10 cellular contexts compared by ENCODE assay signal in the genomic region with DNA sequence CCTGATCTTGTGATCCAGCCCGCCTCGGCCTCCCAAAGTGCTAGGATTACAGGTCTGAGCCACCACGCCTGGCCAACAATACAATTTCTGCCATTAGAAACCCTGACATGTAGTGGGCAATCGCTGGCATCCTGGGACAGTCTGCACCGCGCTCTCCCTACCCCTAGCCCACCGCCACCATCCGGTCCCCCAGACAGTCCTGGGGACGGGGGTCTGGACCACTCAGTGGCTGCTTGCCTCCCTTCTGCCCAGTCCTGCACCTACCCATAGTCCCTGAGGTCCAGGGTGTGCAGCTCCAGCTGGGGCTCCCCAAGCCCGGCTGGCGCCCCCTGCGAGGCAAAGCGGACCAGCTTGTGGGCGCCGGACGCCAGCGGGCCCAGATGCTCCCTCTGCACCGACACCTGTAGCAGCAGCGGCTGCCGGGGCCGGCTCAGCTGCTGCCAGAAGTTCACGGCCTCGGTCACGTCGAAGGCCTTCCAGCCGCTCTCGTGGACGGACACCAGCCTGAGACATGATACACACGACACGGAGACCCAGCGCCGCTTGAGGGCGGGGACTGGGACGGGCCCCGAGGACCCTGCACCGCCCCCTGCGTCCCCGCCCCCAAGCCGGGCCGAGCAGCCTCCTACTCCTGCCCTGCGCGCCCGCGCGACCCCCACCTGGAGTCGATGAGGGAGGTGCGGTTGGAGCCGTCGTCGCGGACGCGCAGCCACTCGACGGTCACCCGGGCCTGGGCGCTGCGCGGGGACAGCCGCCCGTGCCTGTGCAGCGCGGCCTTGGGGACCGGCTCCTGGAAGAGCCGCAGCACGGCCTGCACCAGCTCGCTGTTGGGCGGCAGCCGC. TPM values are rescaled to one million over a fixed set of nuclear protein-coding genes. Genes with fewer than 3 reads are reported as not detected.
DNase-seq lines count a peak whose midpoint lies in the region; ATAC-seq and TF ChIP-seq lines count a peak whose summit lies in the region.
"Not testable (repeated sequence)": the region's sequence is repeated elsewhere in the genome, so short reads cannot be mapped to it uniquely, and the experiment has no call there.
"Had no signal": no experiment of that assay in that cellular context is flagged by ENCODE, and none has a peak within 500 bp of the region (broad histone marks: within the 10 kb centered on the region; RNA-seq: fewer than 3 reads in every experiment).

No MANE protein-coding gene starts in this region.

- not testable (repeated sequence) for H3K36me3 ChIP-seq in GM23338 (ENCODE audit: insufficient read depth); iPS-15b (ENCODE audit: control insufficient read depth, insufficient read depth, low read length); neural progenitor cell; smooth muscle cell (ENCODE audit: low read depth)

- not testable (repeated sequence) for H3K9me2 ChIP-seq in GM23338 (ENCODE audit: insufficient read depth)

- not testable (repeated sequence) for H3K9me3 ChIP-seq in iPS-15b (ENCODE audit: control insufficient read depth, insufficient read depth, low read length); neural progenitor cell (ENCODE audit: low read depth); smooth muscle cell (replicated peaks; ENCODE audit: low read depth)

- TF ChIP-seq CTCF in GM23338 (conservative IDR thresholded peaks at IDR 0.05; ENCODE audit: low read depth in 2 of 2): peak in 1 of 2 experiments; percentile 30; a peak in 1 of 4 replicates
- TF ChIP-seq CTCF in neural progenitor cell (IDR thresholded peaks at IDR 0.05); smooth muscle cell (IDR thresholded peaks at IDR 0.05; ENCODE audit: borderline replicate concordance, insufficient read depth, poor library complexity, severe bottlenecking): not testable (repeated sequence)

- H3K4me2 ChIP-seq in GM23338 (peak overlapping the region; percentile 83), neural progenitor cell (peak overlapping the region; percentile 57), smooth muscle cell (peak overlapping the region; percentile 57)

- H3K4me1 Mint-ChIP-seq in GM23338: peaks cover 34% of the 10 kb centered on the region
- H3K4me1 Mint-ChIP-seq in activated CD8-positive, alpha-beta T cell treated with anti-CD3 and anti-CD28 coated beads, Interleukin-2, amount 10 ng/mL, durations not matched to agents 7 days and 5 days (ENCODE audit: low read depth): not testable (repeated sequence)
- H3K4me1 Mint-ChIP-seq in neural progenitor cell: peaks cover 19% of the 10 kb centered on the region

- not testable (repeated sequence) for H3K27me3 ChIP-seq in GM23338 (ENCODE audit: insufficient read depth); iPS-15b (ENCODE audit: control insufficient read depth, insufficient read depth, low read length); smooth muscle cell (ENCODE audit: low read depth)
- peaks cover 19% of the 10 kb centered on the region for H3K27me3 ChIP-seq in neural progenitor cell

- H3K27ac ChIP-seq in GM23338 (ENCODE audit: low read depth); neural progenitor cell; smooth muscle cell (ENCODE audit: low read depth): not testable (repeated sequence)

- H3K9ac ChIP-seq in iPS-15b (ENCODE audit: low read depth, low read length); neural progenitor cell; smooth muscle cell (ENCODE audit: low read depth): not testable (repeated sequence)

- H3K9me3 Mint-ChIP-seq in GM23338; activated CD8-positive, alpha-beta T cell treated with anti-CD3 and anti-CD28 coated beads, Interleukin-2, amount 10 ng/mL, durations not matched to agents 7 days and 5 days (ENCODE audit: insufficient read depth); neural progenitor cell: not testable (repeated sequence)

- H3K36me3 Mint-ChIP-seq in GM23338 (ENCODE audit: low read depth); activated CD8-positive, alpha-beta T cell treated with anti-CD3 and anti-CD28 coated beads, Interleukin-2, amount 10 ng/mL, durations not matched to agents 7 days and 5 days (ENCODE audit: low read depth); neural progenitor cell: not testable (repeated sequence)

- H3K4me3 ChIP-seq in GM23338 (peak overlapping the region; percentile 59), iPS-15b (ENCODE audit: low read depth, low read length) (peak overlapping the region; percentile 52), neural progenitor cell (peak overlapping the region; percentile 5), smooth muscle cell (peak overlapping the region; percentile 13)

- POLR2A ChIA-PET in activated CD8-positive, alpha-beta T cell treated with anti-CD3 and anti-CD28 coated beads, Interleukin-2, amount 10 ng/mL, durations not matched to agents 7 days and 5 days (lab: Charles Lee): not testable (repeated sequence)

- H3K4me1 ChIP-seq in GM23338 (ENCODE audit: insufficient read depth) (peaks cover 28% of the 10 kb centered on the region), neural progenitor cell (peaks cover 14% of the 10 kb centered on the region)
- not testable (repeated sequence) for H3K4me1 ChIP-seq in iPS-15b (ENCODE audit: control insufficient read depth, insufficient read depth, low read length); smooth muscle cell (ENCODE audit: low read depth)

- not testable (repeated sequence) for H3K27ac Mint-ChIP-seq in GM23338; activated CD8-positive, alpha-beta T cell treated with anti-CD3 and anti-CD28 coated beads, Interleukin-2, amount 10 ng/mL, durations not matched to agents 7 days and 5 days; neural progenitor cell

- CTCF ChIA-PET in activated CD8-positive, alpha-beta T cell treated with anti-CD3 and anti-CD28 coated beads, Interleukin-2, amount 10 ng/mL, durations not matched to agents 7 days and 5 days (lab: Charles Lee): not testable (repeated sequence)

- peaks cover 20% of the 10 kb centered on the region for H3K27me3 Mint-ChIP-seq in GM23338 (ENCODE audit: insufficient read depth, low read depth, poor library complexity)
- H3K27me3 Mint-ChIP-seq in activated CD8-positive, alpha-beta T cell treated with anti-CD3 and anti-CD28 coated beads, Interleukin-2, amount 10 ng/mL, durations not matched to agents 7 days and 5 days (ENCODE audit: low read depth); neural progenitor cell (ENCODE audit: insufficient read depth, low read depth): not testable (repeated sequence)

- not testable (repeated sequence) for H3K79me2 ChIP-seq in GM23338 (replicated peaks; ENCODE audit: insufficient read depth); neural progenitor cell (ENCODE audit: low read depth); smooth muscle cell (ENCODE audit: low read depth)

- ATAC-seq in GM23338: peak; percentile 89
- peak; percentile 12 for ATAC-seq in activated CD8-positive, alpha-beta T cell treated with anti-CD3 and anti-CD28 coated beads, Interleukin-2, amount 10 ng/mL, durations not matched to agents 7 days and 5 days
- ATAC-seq in esophagus mucosa: peak; percentile 28
- peak; percentile 55 for ATAC-seq in left lobe of liver

- peak overlapping the region; percentile 66 for H3K4me3 Mint-ChIP-seq in GM23338
- H3K4me3 Mint-ChIP-seq in activated CD8-positive, alpha-beta T cell treated with anti-CD3 and anti-CD28 coated beads, Interleukin-2, amount 10 ng/mL, durations not matched to agents 7 days and 5 days; neural progenitor cell: not testable (repeated sequence)

- peak; percentile 80 for DNase-seq in GM23338 (ENCODE audit: low spot score)
- DNase-seq in activated CD8-positive, alpha-beta T cell treated with anti-CD3 and anti-CD28 coated beads, Interleukin-2, amount 10 ng/mL, durations not matched to agents 7 days and 5 days; left lobe of liver (ENCODE audit: low spot score); smooth muscle cell (lab: John Stamatoyannopoulos, UW; ENCODE audit: unreplicated experiment): not testable (repeated sequence)
- DNase-seq in neural progenitor cell (ENCODE audit: low spot score): peak; percentile 52

- 38% methylated on average over 25 of the region's 69 CpGs for WGBS in smooth muscle cell (ENCODE audit: low lambda C conversion rate)

- not testable (repeated sequence) for H4K20me1 ChIP-seq in GM23338 (replicated peaks; ENCODE audit: insufficient read depth); neural progenitor cell (ENCODE audit: low read depth); smooth muscle cell (ENCODE audit: low read depth)

- H2AFZ ChIP-seq in GM23338: peak overlapping the region; percentile 59
- not testable (repeated sequence) for H2AFZ ChIP-seq in neural progenitor cell (replicated peaks); smooth muscle cell (ENCODE audit: low read depth)

- peaks cover 18% of the 10 kb centered on the region; the same call in 1 of the 2 replicates for H3F3A ChIP-seq in GM23338 (replicated peaks; ENCODE audit: low read depth)
- not testable (repeated sequence) for H3F3A ChIP-seq in neural progenitor cell (ENCODE audit: low read depth); smooth muscle cell (ENCODE audit: low read depth)

RNA-seq across cellular contexts. Expression of gene LEFTY2, which starts 1.7 kb away (rescaled TPM):
- 12.4 and 16.9 TPM in 2 replicates for total RNA-seq in GM23338 (2014; rRNA removed; shearing (Covaris generic))
- polyA plus RNA-seq in GM23338 (2016; fragmentation: Nextera tagmentation; extraction: Ambion mirVana) (8.3 and 10.2 TPM in 2 replicates), smooth muscle cell (0.25 and 2.3 TPM in 2 replicates)
- total RNA-seq in activated CD8-positive, alpha-beta T cell treated with anti-CD3 and anti-CD28 coated beads, Interleukin-2, amount 10 ng/mL, durations not matched to agents 7 days and 5 days: not detected
- total RNA-seq in esophagus mucosa (not detected), left lobe of liver (not detected), neural progenitor cell (ENCODE audit: low replicate concordance) (not detected in 2 replicates), smooth muscle cell (0.09 and 0.36 TPM in 2 replicates)
- total RNA-seq: CD8-positive, alpha-beta memory T cell; PC-3 had no signal
- polyA plus RNA-seq: CD8-positive, alpha-beta memory T cell had no signal

RNA-seq across cellular contexts. Expression of gene PYCR2, which starts 15.3 kb away (rescaled TPM):
- 96.7 and 109 TPM in 2 replicates for total RNA-seq in GM23338 (2014; rRNA removed; shearing (Covaris generic))
- 89.1 and 95.1 TPM in 2 replicates for polyA plus RNA-seq in GM23338 (2016; fragmentation: Nextera tagmentation; extraction: Ambion mirVana)
- total RNA-seq in activated CD8-positive, alpha-beta T cell treated with anti-CD3 and anti-CD28 coated beads, Interleukin-2, amount 10 ng/mL, durations not matched to agents 7 days and 5 days: 100 to 1,000 TPM; 122 to 126 TPM
- total RNA-seq in esophagus mucosa: 25.7 TPM
- 26.9 TPM for total RNA-seq in left lobe of liver
- total RNA-seq in neural progenitor cell (ENCODE audit: low replicate concordance): 23.8 and 54.7 TPM in 2 replicates
- total RNA-seq in smooth muscle cell: 15.1 and 20.1 TPM in 2 replicates
- 40.5 and 44.3 TPM in 2 replicates for polyA plus RNA-seq in smooth muscle cell

RNA-seq across cellular contexts. Expression of gene LEFTY1, which starts 50.4 kb away (rescaled TPM):
- 65.4 and 67.1 TPM in 2 replicates for total RNA-seq in GM23338 (2014; rRNA removed; shearing (Covaris generic))
- polyA plus RNA-seq in GM23338 (2016; fragmentation: Nextera tagmentation; extraction: Ambion mirVana): 25.7 and 27.5 TPM in 2 replicates
- not detected for total RNA-seq in activated CD8-positive, alpha-beta T cell treated with anti-CD3 and anti-CD28 coated beads, Interleukin-2, amount 10 ng/mL, durations not matched to agents 7 days and 5 days
- not detected for total RNA-seq in esophagus mucosa
- 1.3 TPM for total RNA-seq in left lobe of liver
- total RNA-seq in neural progenitor cell (ENCODE audit: low replicate concordance): not detected in 2 replicates
- not detected in 2 replicates for total RNA-seq in smooth muscle cell
- polyA plus RNA-seq in smooth muscle cell: 0.46 TPM in 1 of 2 replicates, not detected in the other
- total RNA-seq: CD8-positive, alpha-beta memory T cell; PC-3 had no signal
- polyA plus RNA-seq: IgD-negative memory B cell had no signal

RNA-seq across cellular contexts. Expression of gene TMEM63A, which starts 57.1 kb away (rescaled TPM):
- 61.8 and 76.9 TPM in 2 replicates for total RNA-seq in GM23338 (2014; rRNA removed; shearing (Covaris generic))
- polyA plus RNA-seq in GM23338 (2016; fragmentation: Nextera tagmentation; extraction: Ambion mirVana) (24.3 and 31.7 TPM in 2 replicates), smooth muscle cell (10.9 and 17.9 TPM in 2 replicates)
- total RNA-seq in activated CD8-positive, alpha-beta T cell treated with anti-CD3 and anti-CD28 coated beads, Interleukin-2, amount 10 ng/mL, durations not matched to agents 7 days and 5 days: 10 to 100 TPM; 83.5 to 85.8 TPM
- total RNA-seq in esophagus mucosa (23.0 TPM), left lobe of liver (69.1 TPM), neural progenitor cell (ENCODE audit: low replicate concordance) (5.1 and 12.3 TPM in 2 replicates), smooth muscle cell (12.0 and 12.3 TPM in 2 replicates)

RNA-seq across cellular contexts. Expression of gene SDE2, which starts 59.8 kb away (rescaled TPM):
- total RNA-seq in GM23338 (2014; rRNA removed; shearing (Covaris generic)): 25.6 and 26.9 TPM in 2 replicates
- polyA plus RNA-seq in GM23338 (2016; fragmentation: Nextera tagmentation; extraction: Ambion mirVana) (10.6 and 11.3 TPM in 2 replicates), smooth muscle cell (15.1 and 20.2 TPM in 2 replicates)
- total RNA-seq in activated CD8-positive, alpha-beta T cell treated with anti-CD3 and anti-CD28 coated beads, Interleukin-2, amount 10 ng/mL, durations not matched to agents 7 days and 5 days: 10 to 100 TPM; 15.4 to 16.9 TPM
- total RNA-seq in esophagus mucosa (9.5 TPM), left lobe of liver (8.0 TPM), neural progenitor cell (ENCODE audit: low replicate concordance) (18.8 and 29.2 TPM in 2 replicates), smooth muscle cell (30.5 and 33.3 TPM in 2 replicates)

Comparison
In these comparisons a context has a peak if more than half of its experiments do, and no peak if none do; other contexts are left out.
1. ATAC-seq: peak in every context shown above with its lines; median percentile 89 in GM23338; 55 in left lobe of liver; 28 in esophagus mucosa; 12 in activated CD8-positive, alpha-beta T cell treated with anti-CD3 and anti-CD28 coated beads, Interleukin-2, amount 10 ng/mL, durations not matched to agents 7 days and 5 days.
2. H3K4me3 ChIP-seq: peak in every context shown above with its lines; median percentile 59 in GM23338; 52 in iPS-15b; 13 in smooth muscle cell; 5 in neural progenitor cell.
3. RNA of gene LEFTY1, which starts 50.4 kb away (total RNA-seq): 65.4 to 67.1 TPM in GM23338; 1.3 TPM in left lobe of liver (single experiment), not detected in activated CD8-positive, alpha-beta T cell treated with anti-CD3 and anti-CD28 coated beads, Interleukin-2, amount 10 ng/mL, durations not matched to agents 7 days and 5 days, not detected in esophagus mucosa (single experiment), not detected in neural progenitor cell and not detected in smooth muscle cell; every median in the first group is over 10 times any median in the second.
4. Peak in every context shown above with its lines, with median percentiles within 50 percentile points of each other: H3K4me2 ChIP-seq.